In genomic region chrX:88982933-88983332, GRCh38 we compare ENCODE assay signal across 24 cellular contexts.
"Had no signal": no experiment of that assay in that cellular context is flagged by ENCODE, and none has a peak within 500 bp of the region (broad histone marks: within the 10 kb centered on the region; RNA-seq: fewer than 3 reads in every experiment).

No MANE protein-coding gene starts in this region.

- H3K27ac ChIP-seq: brain microvascular endothelial cell, cardiac muscle cell had no signal

- ATAC-seq: activated T-helper 17 cell treated with anti-CD3 and anti-CD28 coated beads, Interleukin-2, amount 50 U/mL, for 72 hours; PC-3; T-helper 17 cell had no signal

- H3K4me1 Mint-ChIP-seq: activated CD4-positive, alpha-beta T cell treated with anti-CD3 and anti-CD28 coated beads, Interleukin-2, amount 10 ng/mL, durations not matched to agents 7 days and 5 days; activated T-helper 17 cell treated with anti-CD3 and anti-CD28 coated beads, Interleukin-2, amount 50 U/mL, for 72 hours; T-helper 17 cell had no signal

- H3K36me3 ChIP-seq: brain microvascular endothelial cell, cardiac muscle cell had no signal

- H3K27me3 Mint-ChIP-seq: activated CD4-positive, alpha-beta memory T cell treated with anti-CD3 and anti-CD28 coated beads for 36 hours; activated CD4-positive, alpha-beta T cell treated with anti-CD3 and anti-CD28 coated beads, Interleukin-2, amount 10 ng/mL, durations not matched to agents 7 days and 5 days; activated naive CD8-positive, alpha-beta T cell; activated T-helper 17 cell treated with anti-CD3 and anti-CD28 coated beads, Interleukin-2, amount 50 U/mL, for 72 hours; T-helper 17 cell had no signal

- H3K27ac Mint-ChIP-seq: activated CD4-positive, alpha-beta memory T cell treated with anti-CD3 and anti-CD28 coated beads for 36 hours; activated CD4-positive, alpha-beta T cell treated with anti-CD3 and anti-CD28 coated beads, Interleukin-2, amount 10 ng/mL, durations not matched to agents 7 days and 5 days; activated naive CD4-positive, alpha-beta T cell treated with anti-CD3 and anti-CD28 coated beads for 36 hours; activated naive CD8-positive, alpha-beta T cell; activated T-helper 17 cell treated with anti-CD3 and anti-CD28 coated beads, Interleukin-2, amount 50 U/mL, for 72 hours; T-helper 17 cell had no signal

- H3K36me3 Mint-ChIP-seq: activated CD4-positive, alpha-beta memory T cell treated with anti-CD3 and anti-CD28 coated beads for 36 hours; activated naive CD8-positive, alpha-beta T cell had no signal

- H3K4me3 Mint-ChIP-seq: activated CD4-positive, alpha-beta memory T cell treated with anti-CD3 and anti-CD28 coated beads for 36 hours; activated CD4-positive, alpha-beta T cell treated with anti-CD3 and anti-CD28 coated beads, Interleukin-2, amount 10 ng/mL, durations not matched to agents 7 days and 5 days; activated naive CD4-positive, alpha-beta T cell treated with anti-CD3 and anti-CD28 coated beads for 36 hours; activated naive CD8-positive, alpha-beta T cell; activated T-helper 17 cell treated with anti-CD3 and anti-CD28 coated beads, Interleukin-2, amount 50 U/mL, for 72 hours; T-helper 17 cell had no signal

- H3K27me3 ChIP-seq: brain microvascular endothelial cell, cardiac muscle cell had no signal

- H3K4me3 ChIP-seq: cardiac muscle cell had no signal

- DNase-seq: activated CD4-positive, alpha-beta memory T cell treated with anti-CD3 and anti-CD28 coated beads for 36 hours; activated CD4-positive, alpha-beta T cell treated with anti-CD3 and anti-CD28 coated beads, Interleukin-2, amount 10 ng/mL, durations not matched to agents 7 days and 5 days; activated CD4-positive, CD25-positive, alpha-beta regulatory T cell; activated CD8-positive, alpha-beta memory T cell treated with anti-CD3 and anti-CD28 coated beads for 24 hours; activated gamma-delta T cell; activated naive CD4-positive, alpha-beta T cell treated with anti-CD3 and anti-CD28 coated beads for 36 hours; activated T-cell treated with anti-CD3 and anti-CD28 coated beads for 4 hours; activated T-cell treated with anti-CD3 and anti-CD28 coated beads, Interleukin-2, amount 50 U/mL, for 48 hours; amygdala; brain microvascular endothelial cell; MM.1S; NCI-H1105 treated with DMSO at 0.1 percent for 48 hours; NCI-H1436 treated with DMSO at 0.1 percent for 48 hours; NCI-H187; NCI-H2081; NCI-H446; NCI-H524; PC-3; SHP77 treated with DMSO at 0.1 percent for 48 hours; T-helper 17 cell; T-helper 9 cell had no signal

- H3K9me3 Mint-ChIP-seq: activated CD4-positive, alpha-beta memory T cell treated with anti-CD3 and anti-CD28 coated beads for 36 hours; activated CD4-positive, alpha-beta T cell treated with anti-CD3 and anti-CD28 coated beads, Interleukin-2, amount 10 ng/mL, durations not matched to agents 7 days and 5 days; activated naive CD4-positive, alpha-beta T cell treated with anti-CD3 and anti-CD28 coated beads for 36 hours; activated T-helper 17 cell treated with anti-CD3 and anti-CD28 coated beads, Interleukin-2, amount 50 U/mL, for 72 hours had no signal
